ENCODE assay signal across 13 cellular contexts in genomic region chr12:17928708-17929366, GRCh38.
DNase-seq lines count a peak whose midpoint lies in the region; ATAC-seq and TF ChIP-seq lines count a peak whose summit lies in the region.
"Had no signal": no experiment of that assay in that cellular context is flagged by ENCODE, and none has a peak within 500 bp of the region (broad histone marks: within the 10 kb centered on the region; RNA-seq: fewer than 3 reads in every experiment).

No MANE protein-coding gene starts in this region.

- H2AFZ ChIP-seq in IMR-90 (replicated peaks; ENCODE audit: low read length, poor library complexity) = no peak overlapping the region

- H2BK15ac ChIP-seq in IMR-90 (ENCODE audit: low read depth, low read length) = no peak overlapping the region

- intact Hi-C loops in IMR-90 (cut with micrococcal nuclease) = loop anchor here (1.0 to 10.0 kb wide), 2 partner anchors 36 to 1474 kb away; no protein-coding TSS in a partner anchor
- intact Hi-C loops in left cardiac atrium (cut with DNase I) = no loop called here

- H3K18ac ChIP-seq in IMR-90 (ENCODE audit: low read depth, low read length) = no peak overlapping the region

- TF ChIP-seq CTCF in IMR-90 (conservative IDR thresholded peaks at IDR 0.05; ENCODE audit: low read depth, low read length) (no peak), omental fat pad (IDR thresholded peaks at IDR 0.05) (no peak)

- no peak overlapping the region for H3K56ac ChIP-seq in IMR-90 (ENCODE audit: extremely low read depth, insufficient read depth, low read length)

- no TSS peak for BruUV-seq in IMR-90 (replicated peaks; lab: Mats Ljungman, UMichigan)

- H3K9ac ChIP-seq in IMR-90 (ENCODE audit: low read depth, low read length) = no peak overlapping the region

- no peaks in the 10 kb centered on the region for H4K20me1 ChIP-seq in IMR-90 (ENCODE audit: insufficient read depth, low read length)

- DNase-seq in ACHN = peak; percentile 98
- peak; percentile 13 for DNase-seq in IMR-90
- DNase-seq in SW480 (ENCODE audit: low spot score) = peak; percentile 63
- DNase-seq in iPS DF 4.7 (ENCODE audit: extremely low read depth, low spot score) = peak; percentile 14
- DNase-seq in omental fat pad (ENCODE audit: low spot score) = no peak
- no peak for DNase-seq in iPS-NIHi7 (ENCODE audit: extremely low spot score)
- no peak for DNase-seq in stimulated activated CD8-positive, alpha-beta memory T cell treated with anti-CD3 and anti-CD28 coated beads, Interleukin-4, amount 100 ng/mL, for 48 hours
- no peak for DNase-seq in left cardiac atrium
- DNase-seq: activated CD8-positive, alpha-beta T cell treated with anti-CD3 and anti-CD28 coated beads, Interleukin-2, amount 10 ng/mL, durations not matched to agents 7 days and 5 days; CD4-positive, alpha-beta T cell; colonic mucosa; NK-92 treated with Interleukin-12 subunit alpha and Interleukin-12 subunit beta, amount 100 ng/mL, for 24 hours had no signal

- dilution Hi-C loops in IMR-90 (cut with HindIII; ENCODE audit: low sequenced_read_pairs, unreplicated experiment) = no loop called here

- H4K8ac ChIP-seq in IMR-90 (ENCODE audit: low read depth in 2 of 2, low read length in 2 of 2) = no peak overlapping the region

- H3K36me3 ChIP-seq in IMR-90 (ENCODE audit: control insufficient read depth, insufficient read depth, low read length) = no peaks in the 10 kb centered on the region
- H3K36me3 ChIP-seq: colonic mucosa had no signal

- no peaks in the 10 kb centered on the region for H3K79me1 ChIP-seq in IMR-90 (ENCODE audit: low read depth in 1 of 2, low read length in 2 of 2)

- H3K14ac ChIP-seq in IMR-90 (replicated peaks; ENCODE audit: low read depth, low read length) = no peak overlapping the region

- no peaks in the 10 kb centered on the region for H3K27me3 ChIP-seq in IMR-90 (ENCODE audit: control insufficient read depth, insufficient read depth, low read length)
- H3K27me3 ChIP-seq: colonic mucosa had no signal

- H3K4me2 ChIP-seq in IMR-90 (ENCODE audit: low read depth, low read length) = no peak overlapping the region

- H2AK9ac ChIP-seq in IMR-90 (replicated peaks; ENCODE audit: low read depth, low read length, poor library complexity) = no peak overlapping the region

- no peak overlapping the region for H2BK120ac ChIP-seq in IMR-90 (ENCODE audit: low read depth, low read length)

- CTCF ChIA-PET in IMR-90 (lab: Yijun Ruan, JAX) = no interaction called here

- H2BK20ac ChIP-seq in IMR-90 (ENCODE audit: low read depth, low read length) = no peak overlapping the region

- H3K4ac ChIP-seq in IMR-90 (ENCODE audit: low read depth, low read length) = no peak overlapping the region

- 80% methylated on average over 1 of the region's 4 CpGs; no CpG with 5 or more reads in 1 of the 2 experiments for WGBS in IMR-90 (ENCODE audit: extremely low coverage in 2 of 2, insufficient read length in 1 of 2), 2 experiments

- POLR2A ChIA-PET in IMR-90 (lab: Charles Lee; ENCODE audit: unreplicated experiment) = no interaction called here

- no peak overlapping the region for H4K91ac ChIP-seq in IMR-90 (ENCODE audit: insufficient read depth, low read depth, low read length)

- H3K4me1 ChIP-seq in IMR-90 (ENCODE audit: control insufficient read depth, insufficient read depth, low read length) = no peaks in the 10 kb centered on the region
- H3K4me1 ChIP-seq: colonic mucosa had no signal

- no peak overlapping the region for H3K27ac ChIP-seq in IMR-90 (ENCODE audit: insufficient read depth, low read length)
- H3K27ac ChIP-seq: colonic mucosa had no signal

- H3K4me3 ChIP-seq in IMR-90 (ENCODE audit: insufficient read depth, low read depth, low read length) = no peak overlapping the region
- H3K4me3 ChIP-seq: colonic mucosa, lung had no signal

- H2BK5ac ChIP-seq in IMR-90 (ENCODE audit: low read depth, low read length, poor library complexity, severe bottlenecking) = no peak overlapping the region

- H3K9me3 ChIP-seq in IMR-90 (ENCODE audit: control insufficient read depth, insufficient read depth, low read length) = no peaks in the 10 kb centered on the region
- H3K9me3 ChIP-seq: colonic mucosa had no signal

- in situ Hi-C loops in ACHN (cut with HindIII; ENCODE audit: low pct_ligation_motif_present, low pct_unique_long_range_greater_than_20kb, low sequenced_read_pairs) = no loop called here
- in situ Hi-C loops in IMR-90 (cut with MboI; ENCODE audit: low sequenced_read_pairs) = no loop called here

- H4K5ac ChIP-seq in IMR-90 (ENCODE audit: low read depth, low read length) = no peak overlapping the region

- TF ChIP-seq POLR2A in IMR-90 (IDR thresholded peaks at IDR 0.05; ENCODE audit: low read depth, low read length) = no peak

- ATAC-seq in IMR-90 (ENCODE audit: low read depth) = no peak
- ATAC-seq in omental fat pad (ENCODE audit: low FRiP score) = no peak
- no peak for ATAC-seq in left cardiac atrium
- ATAC-seq: activated CD8-positive, alpha-beta T cell treated with anti-CD3 and anti-CD28 coated beads, Interleukin-2, amount 10 ng/mL, durations not matched to agents 7 days and 5 days had no signal

- H3K23ac ChIP-seq in IMR-90 (ENCODE audit: low read depth, low read length) = no peak overlapping the region

- no peak overlapping the region for H2AK5ac ChIP-seq in IMR-90 (ENCODE audit: low read depth, low read length)

- H3K9me1 ChIP-seq in IMR-90 (ENCODE audit: insufficient read depth, low read length) = no peaks in the 10 kb centered on the region

- TF ChIP-seq RAD21 in IMR-90 (IDR thresholded peaks at IDR 0.05; ENCODE audit: low read length) = no peak

TF ChIP-seq in IMR-90, 13 proteins besides CTCF, POLR2A, EP300 and RAD21:
- TF ChIP-seq USF2 (IDR thresholded peaks at IDR 0.05; ENCODE audit: low read depth, low read length) = no peak
- no peak for TF ChIP-seq CHD1 (IDR thresholded peaks at IDR 0.05; ENCODE audit: low read depth, low read length)
- no peak for TF ChIP-seq RFX5 (IDR thresholded peaks at IDR 0.05; ENCODE audit: low read depth, low read length)
- no peak for TF ChIP-seq FOS (IDR thresholded peaks at IDR 0.05; ENCODE audit: low read depth, low read length)
- no peak for TF ChIP-seq ELK1 (IDR thresholded peaks at IDR 0.05; ENCODE audit: borderline replicate concordance, low read depth, low read length)
- TF ChIP-seq MAZ (IDR thresholded peaks at IDR 0.05; ENCODE audit: borderline replicate concordance, low read depth, low read length) = no peak
- no peak for TF ChIP-seq NFE2L2 (IDR thresholded peaks at IDR 0.05; ENCODE audit: low read depth, low read length)
- TF ChIP-seq BHLHE40 (IDR thresholded peaks at IDR 0.05; ENCODE audit: low read depth, low read length) = no peak
- no peak for TF ChIP-seq MAFK (IDR thresholded peaks at IDR 0.05; ENCODE audit: low read depth, low read length)

Comparison
In these comparisons a context has a peak if more than half of its experiments do, and no peak if none do; other contexts are left out.
1. DNase-seq: peak in ACHN (single experiment), IMR-90 (single experiment), SW480 (single experiment) and iPS DF 4.7 (single experiment); none in omental fat pad (single experiment), iPS-NIHi7 (single experiment), stimulated activated CD8-positive, alpha-beta memory T cell treated with anti-CD3 and anti-CD28 coated beads, Interleukin-4, amount 100 ng/mL, for 48 hours (single experiment) and left cardiac atrium (single experiment).